8 cellular contexts compared by ENCODE assay signal in genomic region chr9:132141364-132141947, GRCh38. TPM values are rescaled to one million over a fixed set of nuclear protein-coding genes. Genes with fewer than 3 reads are reported as not detected.
DNase-seq lines count a peak whose midpoint lies in the region; ATAC-seq, FAIRE-seq and TF ChIP-seq lines count a peak whose summit lies in the region.

No MANE protein-coding gene starts in this region.

- H4K91ac ChIP-seq in H1 (replicated peaks; ENCODE audit: insufficient read length, low read length) = peak overlapping the region; percentile 62

- no peak for TF ChIP-seq POLR2A in H1 (IDR thresholded peaks at IDR 0.05; ENCODE audit: control extremely low read depth in 1 of 2, low read depth in 2 of 2, low read length in 2 of 2)

- peak overlapping the region; percentile 75 for H3K18ac ChIP-seq in H1 (ENCODE audit: extremely low read depth, low read length)

- H4K8ac ChIP-seq in H1 (ENCODE audit: extremely low read depth, insufficient read depth, low read length) = no peak overlapping the region

- peak overlapping the region; percentile 82 for H2AFZ ChIP-seq in H1 (ENCODE audit: low read length)

- no peak for ATAC-seq in natural killer cell treated with Interleukin-12 subunit alpha and Interleukin-12 subunit beta and Interleukin-15 and Interleukin-18, amount 100 ng/mL, for 72 hours
- ATAC-seq in GM18520 (IDR thresholded peaks at IDR 0.05; ENCODE audit: unreplicated experiment) = no peak

- H4K20me1 ChIP-seq in H1 (replicated peaks in 1 of 2; ENCODE audit: control insufficient read depth in 1 of 2, insufficient read depth in 2 of 2, low read length in 2 of 2) = no peaks in the 10 kb centered on the region

- H2BK5ac ChIP-seq in H1 (ENCODE audit: low read depth, low read length) = peak overlapping the region; percentile 68; the same call in 1 of the 2 replicates

- H3K27ac Mint-ChIP-seq in natural killer cell treated with Interleukin-12 subunit alpha and Interleukin-12 subunit beta and Interleukin-15 and Interleukin-18, amount 100 ng/mL, for 72 hours = no peak overlapping the region

- no peak overlapping the region for H3K4ac ChIP-seq in H1 (replicated peaks; ENCODE audit: insufficient read length, low read depth, low read length)

- H3K9ac ChIP-seq in ES-I3 (ENCODE audit: low read depth, low read length) (peak overlapping the region; percentile 63), H1 (replicated peaks in 1 of 4; ENCODE audit: extremely low read depth in 1 of 4, low read depth in 3 of 4, low read length in 3 of 4) (peak overlapping the region in 1 of 4 experiments; percentile 37; a peak in 3 of 7 replicates)

- H3K4me1 Mint-ChIP-seq in natural killer cell treated with Interleukin-12 subunit alpha and Interleukin-12 subunit beta and Interleukin-15 and Interleukin-18, amount 100 ng/mL, for 72 hours (ENCODE audit: low read depth in 2 of 2) = peaks cover 15 to 22% of the 10 kb centered on the region in 2 donors

- POLR2A ChIA-PET in H1 (lab: Charles Lee; ENCODE audit: partially characterized antibody) = interaction anchor here (0.7 to 2.3 kb wide), 3 partner anchors 12 to 20 kb away, joined by 3 to 10 read pairs (median 3); no protein-coding TSS in a partner anchor

- H4K5ac ChIP-seq in H1 (ENCODE audit: insufficient read length, low read depth, low read length) = no peak overlapping the region

- H3K4me3 ChIP-seq in H1 (ENCODE audit: extremely low read depth in 1 of 4, insufficient read depth in 2 of 4, low read depth in 3 of 4, low read length in 4 of 4) = peak overlapping the region; percentile 39 to 60 (median 50)

- H2BK120ac ChIP-seq in H1 (replicated peaks; ENCODE audit: low read depth, low read length) = no peak overlapping the region

- peak overlapping the region; percentile 71 to 87 for H3K4me2 ChIP-seq in H1 (ENCODE audit: insufficient read depth in 1 of 2, low read depth in 2 of 2, low read length in 2 of 2)

- no peak overlapping the region for H3K27ac ChIP-seq in H1 (ENCODE audit: low read depth, low read length)

- peaks cover 6% of the 10 kb centered on the region; the same call in 1 of the 2 replicates for H3K23me2 ChIP-seq in H1 (ENCODE audit: low read depth, low read length)

- TF ChIP-seq EP300 in H1 (IDR thresholded peaks at IDR 0.05; ENCODE audit: borderline replicate concordance in 1 of 2, low read depth in 2 of 2, low read length in 2 of 2) = no peak

- peaks cover 0 to 4% (median 0%) of the 10 kb centered on the region in 4 experiments; a peak in 2 of 7 replicates for H3K27me3 ChIP-seq in H1 (replicated peaks in 1 of 4; ENCODE audit: control insufficient read depth in 3 of 4, extremely low read depth in 1 of 4, insufficient read depth in 3 of 4, low read length in 3 of 4)

- FAIRE-seq in H1 (lab: Jason Lieb, UNC) (no peak), HTR-8/SVneo (lab: Jason Lieb, UNC) (no peak)

- TF ChIP-seq RAD21 in H1 (IDR thresholded peaks at IDR 0.05 in 1 of 2, conservative IDR thresholded peaks at IDR 0.05 in 1 of 2; ENCODE audit: low read depth in 2 of 2, low read length in 2 of 2) = no peak

- H2BK20ac ChIP-seq in H1 (ENCODE audit: low read length) = peak overlapping the region; percentile 43; the same call in 1 of the 2 replicates

- no peak overlapping the region for H3K14ac ChIP-seq in H1 (ENCODE audit: insufficient read length)

- DNase-seq in NCI-H526 (lab: John Stamatoyannopoulos, UW) = peak; percentile 24 to 49
- peak in 1 of 2 experiments; percentile 57 for DNase-seq in H1 (ENCODE audit: low read depth in 1 of 2, low spot score in 2 of 2)
- no peak for DNase-seq in natural killer cell treated with Interleukin-12 subunit alpha and Interleukin-12 subunit beta and Interleukin-15 and Interleukin-18, amount 100 ng/mL, for 72 hours (ENCODE audit: low spot score)
- DNase-seq in D341Med (ENCODE audit: low spot score) = no peak
- DNase-seq in stimulated activated CD4-positive, alpha-beta T cell treated with anti-CD3 and anti-CD28 coated beads, Interleukin-2, amount 100 ng/mL, for 48 hours = no peak
- DNase-seq in HTR-8/SVneo (ENCODE audit: insufficient read length, low spot score) = no peak

- H3K56ac ChIP-seq in H1 (replicated peaks; ENCODE audit: insufficient read length, low read depth, low read length) = no peak overlapping the region

- no peak overlapping the region for H3K23ac ChIP-seq in H1 (ENCODE audit: insufficient read length)

- H3K79me1 ChIP-seq in H1 (ENCODE audit: low read depth, low read length) = no peaks in the 10 kb centered on the region

- CTCF ChIA-PET in H1 (lab: Charles Lee; ENCODE audit: partially characterized antibody) = interaction anchor here (0.7 to 2.7 kb wide), 8 partner anchors 10 to 405 kb away, joined by 3 to 9 read pairs (median 4); no protein-coding TSS in a partner anchor

- H3K36me3 Mint-ChIP-seq in natural killer cell treated with Interleukin-12 subunit alpha and Interleukin-12 subunit beta and Interleukin-15 and Interleukin-18, amount 100 ng/mL, for 72 hours = no peaks in the 10 kb centered on the region

- H3K9me3 Mint-ChIP-seq in natural killer cell treated with Interleukin-12 subunit alpha and Interleukin-12 subunit beta and Interleukin-15 and Interleukin-18, amount 100 ng/mL, for 72 hours = no peaks in the 10 kb centered on the region

- no peaks in the 10 kb centered on the region for H3K9me3 ChIP-seq in ES-I3 (ENCODE audit: control insufficient read depth, insufficient read depth, low read length)
- no peaks in the 10 kb centered on the region for H3K9me3 ChIP-seq in H1 (ENCODE audit: insufficient read depth in 2 of 2, low read depth in 1 of 2, low read length in 1 of 2)

- TF ChIP-seq CTCF in H1 (IDR thresholded peaks at IDR 0.05; ENCODE audit: control extremely low read depth in 1 of 3, insufficient read depth in 1 of 3, low read depth in 1 of 3, low read length in 3 of 3) = no peak

- H2BK15ac ChIP-seq in H1 (ENCODE audit: low read length) = 0 out of 2 replicates have a peak overlapping the region, but pooled peaks have one; percentile 46

- H3K4me1 ChIP-seq in ES-I3 (ENCODE audit: insufficient read depth, low read length) = peaks cover 11% of the 10 kb centered on the region
- H3K4me1 ChIP-seq in H1 (replicated peaks in 1 of 4; ENCODE audit: control insufficient read depth in 3 of 4, insufficient read depth in 4 of 4, low read length in 3 of 4) = peaks cover 2 to 17% (median 7%) of the 10 kb centered on the region in 4 experiments; a peak in 6 of 7 replicates

- 9% methylated on average over 24 of the region's 24 CpGs; no CpG with 5 or more reads in 1 of the 2 experiments for WGBS in H1 (ENCODE audit: extremely low coverage in 1 of 2, insufficient coverage in 1 of 2, insufficient read length in 1 of 2, insufficient replicate concordance in 2 of 2, low coverage in 1 of 2, low lambda C conversion rate in 2 of 2, missing lambda C conversion rate in 1 of 2), 2 experiments

- H3K27me3 Mint-ChIP-seq in natural killer cell treated with Interleukin-12 subunit alpha and Interleukin-12 subunit beta and Interleukin-15 and Interleukin-18, amount 100 ng/mL, for 72 hours = peaks cover 42 to 51% of the 10 kb centered on the region in 2 donors

- peak overlapping the region; percentile 38 for H3K4me3 Mint-ChIP-seq in natural killer cell treated with Interleukin-12 subunit alpha and Interleukin-12 subunit beta and Interleukin-15 and Interleukin-18, amount 100 ng/mL, for 72 hours

- H2AK5ac ChIP-seq in H1 (ENCODE audit: low read depth, low read length) = no peak overlapping the region

- H2BK12ac ChIP-seq in H1 (ENCODE audit: low read depth, low read length) = no peak overlapping the region; the same call in 1 of the 2 replicates

- H3K36me3 ChIP-seq in ES-I3 (ENCODE audit: insufficient read depth, low read length) (no peaks in the 10 kb centered on the region), H1 (ENCODE audit: control insufficient read depth in 2 of 4, insufficient read depth in 4 of 4, low read length in 3 of 4) (no peaks in the 10 kb centered on the region)

- no peaks in the 10 kb centered on the region for H3K79me2 ChIP-seq in H1 (ENCODE audit: control insufficient read depth in 1 of 2, insufficient read depth in 2 of 2, low read length in 2 of 2)

TF ChIP-seq in H1, 55 proteins besides CTCF, POLR2A, EP300 and RAD21:
- TF ChIP-seq POU5F1 (IDR thresholded peaks at IDR 0.05; ENCODE audit: low read depth, low read length) (no peak), TAF1 (IDR thresholded peaks at IDR 0.05; ENCODE audit: low read depth, low read length) (peak; percentile 49; the same call in 1 of the 2 replicates), ZNF274 (IDR thresholded peaks at IDR 0.05; ENCODE audit: borderline replicate concordance, extremely low read depth, low read length) (no peak), SP1 (IDR thresholded peaks at IDR 0.05; ENCODE audit: low read depth, low read length) (no peak), TBP (IDR thresholded peaks at IDR 0.05; ENCODE audit: low read depth, low read length) (peak; percentile 16; the same call in 1 of the 2 replicates), KDM4A (IDR thresholded peaks at IDR 0.05; ENCODE audit: low read depth, low read length, severe bottlenecking) (peak; percentile 30), SIRT6 (IDR thresholded peaks at IDR 0.05; ENCODE audit: low read length) (no peak), PHF8 (conservative IDR thresholded peaks at IDR 0.05; ENCODE audit: low read depth, low read length) (no peak), ASH2L (IDR thresholded peaks at IDR 0.05; ENCODE audit: low read length) (peak; percentile 51), CHD1 (IDR thresholded peaks at IDR 0.05; ENCODE audit: low read depth, low read length) (no peak), HDAC2 (IDR thresholded peaks at IDR 0.05; ENCODE audit: borderline replicate concordance in 1 of 2, low read depth in 2 of 2, low read length in 2 of 2) (0 out of 4 replicates have a peak, but pooled peaks of 1 of the 2 experiments have one; percentile 11)

RNA-seq across cellular contexts. Expression of gene NTNG2, which starts 20.4 kb away (rescaled TPM):
- 0.52 and 1.4 TPM in 2 replicates for total RNA-seq in H1 (2021; fragmentation: NEBNext Ultra II Directional; extraction: Animal tissue kit (Norgen Biotek cat#: 25700))
- polyA plus RNA-seq in H1 (2011; rRNA removed) = 1.2 and 1.5 TPM in 2 replicates
- 2.6 TPM for polyA plus RNA-seq in H1 (2011; cell fraction: cytosol; rRNA removed)
- 2.6 TPM for polyA plus RNA-seq in H1 (2011; cell fraction: nucleus; rRNA removed)
- 0.29 to 2.3 TPM (median 1.3 TPM) in 4 replicates for polyA plus RNA-seq in H1 (2012, experiment 1 of 2)
- 0.37 TPM for polyA plus RNA-seq in H1 (2012, experiment 2 of 2)
- 0.30 TPM for polyA plus RNA-seq in H1 (2013, experiment 1 of 2)
- 0.61 TPM for polyA plus RNA-seq in H1 (2013, experiment 2 of 2)
- 0.57 and 0.80 TPM in 2 replicates for polyA minus RNA-seq in H1 (2011; rRNA and poly(A)+ RNA removed)
- 1.7 TPM for polyA minus RNA-seq in H1 (2011; cell fraction: cytosol; rRNA and poly(A)+ RNA removed)
- polyA minus RNA-seq in H1 (2011; cell fraction: nucleus; rRNA and poly(A)+ RNA removed) = 1.1 TPM
- total RNA-seq in natural killer cell treated with Interleukin-12 subunit alpha and Interleukin-12 subunit beta and Interleukin-15 and Interleukin-18, amount 100 ng/mL, for 72 hours = 10 to 100 TPM in 1 of 2 donors, 1 to 10 TPM in 1; 8.3 to 11.5 TPM

Comparison
In these comparisons a context has a peak if more than half of its experiments do, and no peak if none do; other contexts are left out.
1. DNase-seq: peak in NCI-H526 (2 of 2); none in natural killer cell treated with Interleukin-12 subunit alpha and Interleukin-12 subunit beta and Interleukin-15 and Interleukin-18, amount 100 ng/mL, for 72 hours (single experiment), D341Med (single experiment), stimulated activated CD4-positive, alpha-beta T cell treated with anti-CD3 and anti-CD28 coated beads, Interleukin-2, amount 100 ng/mL, for 48 hours (0 of 2) and HTR-8/SVneo (single experiment).